12 cellular contexts compared by ENCODE assay signal in the genomic region with DNA sequence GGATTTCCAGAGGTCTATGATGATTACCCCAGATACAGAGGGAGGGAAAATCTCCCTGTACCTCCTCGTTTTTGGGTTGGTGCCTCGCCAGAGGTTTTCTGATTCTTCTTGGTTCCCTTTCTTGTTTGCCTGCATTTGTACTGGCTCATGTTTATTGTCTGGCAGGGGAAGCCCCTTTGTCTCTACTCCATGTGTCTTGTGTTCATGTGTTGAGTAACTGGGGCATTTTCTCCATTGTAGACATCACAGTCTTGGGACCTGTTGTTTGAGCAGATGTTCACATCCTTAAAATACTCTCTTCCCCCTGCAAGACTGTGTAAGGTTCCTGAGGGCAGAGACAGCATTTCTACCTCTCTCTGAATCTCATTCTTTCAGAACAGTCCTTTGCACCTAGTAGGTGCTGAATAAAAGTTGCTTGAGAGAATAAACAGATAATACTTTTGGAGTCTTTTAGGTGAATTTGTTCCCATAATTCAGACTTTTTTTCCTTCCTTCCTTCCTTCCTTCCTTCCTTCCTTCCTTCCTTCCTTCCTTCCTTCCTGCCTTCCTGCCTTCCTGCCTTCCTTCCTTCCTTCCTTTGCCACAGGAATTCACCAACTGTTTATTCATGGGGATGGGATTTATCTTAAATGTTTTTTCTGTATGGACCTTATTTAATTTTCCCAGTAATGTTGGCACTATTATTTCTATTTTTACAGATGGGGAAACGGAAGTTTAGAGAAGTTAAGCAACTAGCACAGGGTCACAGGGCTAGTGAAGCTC. TPM values are rescaled to one million over a fixed set of nuclear protein-coding genes. Genes with fewer than 3 reads are reported as not detected.
DNase-seq lines count a peak whose midpoint lies in the region; ATAC-seq and TF ChIP-seq lines count a peak whose summit lies in the region.
"Had no signal": no experiment of that assay in that cellular context is flagged by ENCODE, and none has a peak within 500 bp of the region (broad histone marks: within the 10 kb centered on the region; RNA-seq: fewer than 3 reads in every experiment).

No MANE protein-coding gene starts in this region.

- H3K4me1 Mint-ChIP-seq in central memory CD8-positive, alpha-beta T cell, result no peaks in the 10 kb centered on the region
- H3K4me1 Mint-ChIP-seq in CD8-positive, alpha-beta T cell (ENCODE audit: low read depth), result no peaks in the 10 kb centered on the region

- CTCF ChIA-PET in CD8-positive, alpha-beta T cell (lab: Charles Lee), result no interaction called here

- peaks cover 44% of the 10 kb centered on the region for H3K4me1 ChIP-seq in upper lobe of right lung
- no peaks in the 10 kb centered on the region for H3K4me1 ChIP-seq in CD8-positive, alpha-beta T cell (ENCODE audit: insufficient read depth, low read length)

- H3K27ac ChIP-seq in upper lobe of right lung, result no peak overlapping the region
- H3K27ac ChIP-seq in CD8-positive, alpha-beta T cell (ENCODE audit: low read depth, low read length), result no peak overlapping the region

- no peak overlapping the region for H3K4me3 ChIP-seq in upper lobe of right lung
- H3K4me3 ChIP-seq in CD8-positive, alpha-beta T cell (ENCODE audit: low read depth, low read length), result no peak overlapping the region

- POLR2A ChIA-PET in CD8-positive, alpha-beta T cell (lab: Charles Lee), result no interaction called here

- no peak overlapping the region for H3K4me3 Mint-ChIP-seq in central memory CD8-positive, alpha-beta T cell
- no peak overlapping the region for H3K4me3 Mint-ChIP-seq in CD8-positive, alpha-beta T cell
- H3K4me3 Mint-ChIP-seq: HFFc6 had no signal

- H3K36me3 ChIP-seq in upper lobe of right lung, result no peaks in the 10 kb centered on the region
- no peaks in the 10 kb centered on the region for H3K36me3 ChIP-seq in CD8-positive, alpha-beta T cell (ENCODE audit: insufficient read depth, low read length)

- no peaks in the 10 kb centered on the region for H3K36me3 Mint-ChIP-seq in central memory CD8-positive, alpha-beta T cell (ENCODE audit: insufficient read depth)
- H3K36me3 Mint-ChIP-seq in CD8-positive, alpha-beta T cell, result no peaks in the 10 kb centered on the region
- no peaks in the 10 kb centered on the region for H3K36me3 Mint-ChIP-seq in activated naive CD4-positive, alpha-beta T cell treated with anti-CD3 and anti-CD28 coated beads, Interleukin-2, amount 50 U/mL, for 72 hours

- DNase-seq in left ventricle myocardium superior (no peak), Right ventricle myocardium inferior (ENCODE audit: missing footprints) (no peak), upper lobe of right lung (no peak)
- no peak for DNase-seq in central memory CD8-positive, alpha-beta T cell (ENCODE audit: low spot score in 2 of 2)
- DNase-seq in CD8-positive, alpha-beta T cell, result no peak
- DNase-seq in activated naive CD4-positive, alpha-beta T cell treated with anti-CD3 and anti-CD28 coated beads, Interleukin-2, amount 50 U/mL, for 72 hours (ENCODE audit: low spot score in 2 of 2), result no peak
- DNase-seq: activated CD4-positive, alpha-beta T cell treated with anti-CD3 and anti-CD28 coated beads for 1 hour; activated naive CD4-positive, alpha-beta T cell treated with anti-CD3 and anti-CD28 coated beads, Interleukin-2, amount 50 U/mL, for 16 hours; HFFc6; islet precursor cell had no signal

- intact Hi-C loops in left ventricle myocardium superior (cut with micrococcal nuclease) (loop anchor here (10.0 kb wide), 1 partner anchor 47 kb away; no protein-coding TSS in a partner anchor), Right ventricle myocardium inferior (cut with DNase I) (no loop called here), upper lobe of right lung (cut with DNase I) (no loop called here)
- intact Hi-C loops in CD8-positive, alpha-beta T cell (cut with DNase I, micrococcal nuclease), result loop anchor here in 1 of 2 experiments (10.0 kb wide), 1 partner anchor 167 kb away; no protein-coding TSS in a partner anchor

- H3K27ac Mint-ChIP-seq in central memory CD8-positive, alpha-beta T cell (ENCODE audit: low read depth), result peak overlapping the region; percentile 47
- no peak overlapping the region for H3K27ac Mint-ChIP-seq in CD8-positive, alpha-beta T cell
- H3K27ac Mint-ChIP-seq in activated naive CD4-positive, alpha-beta T cell treated with anti-CD3 and anti-CD28 coated beads, Interleukin-2, amount 50 U/mL, for 72 hours, result no peak overlapping the region
- H3K27ac Mint-ChIP-seq: HFFc6 had no signal

- H3K27me3 ChIP-seq in upper lobe of right lung, result no peaks in the 10 kb centered on the region
- no peaks in the 10 kb centered on the region for H3K27me3 ChIP-seq in CD8-positive, alpha-beta T cell (ENCODE audit: insufficient read depth, low read length)

- TF ChIP-seq CTCF in upper lobe of right lung (IDR thresholded peaks at IDR 0.05), result no peak
- TF ChIP-seq CTCF in CD8-positive, alpha-beta T cell (IDR thresholded peaks at IDR 0.05), result no peak

- H3K9me3 ChIP-seq in upper lobe of right lung, result no peaks in the 10 kb centered on the region
- H3K9me3 ChIP-seq in CD8-positive, alpha-beta T cell (ENCODE audit: low read length), result no peaks in the 10 kb centered on the region

- peaks cover 6% of the 10 kb centered on the region for H3K9me3 Mint-ChIP-seq in central memory CD8-positive, alpha-beta T cell
- no peaks in the 10 kb centered on the region for H3K9me3 Mint-ChIP-seq in CD8-positive, alpha-beta T cell
- H3K9me3 Mint-ChIP-seq in activated naive CD4-positive, alpha-beta T cell treated with anti-CD3 and anti-CD28 coated beads, Interleukin-2, amount 50 U/mL, for 72 hours, result no peaks in the 10 kb centered on the region
- H3K9me3 Mint-ChIP-seq: HFFc6 had no signal

- peak; percentile 10 for ATAC-seq in left ventricle myocardium superior
- ATAC-seq in Right ventricle myocardium inferior, result no peak
- ATAC-seq in HG03108 (IDR thresholded peaks at IDR 0.05; ENCODE audit: unreplicated experiment), result peak; percentile 48
- ATAC-seq in central memory CD8-positive, alpha-beta T cell (replicated peaks; ENCODE audit: extremely low read depth, poor library complexity, severe bottlenecking), result no peak
- peak; percentile 78 for ATAC-seq in upper lobe of right lung
- no peak for ATAC-seq in CD8-positive, alpha-beta T cell
- ATAC-seq in GM21528 (IDR thresholded peaks at IDR 0.05; ENCODE audit: low FRiP score, unreplicated experiment), result no peak
- no peak for ATAC-seq in activated naive CD4-positive, alpha-beta T cell treated with anti-CD3 and anti-CD28 coated beads, Interleukin-2, amount 50 U/mL, for 72 hours

- no peaks in the 10 kb centered on the region for H3K27me3 Mint-ChIP-seq in central memory CD8-positive, alpha-beta T cell
- H3K27me3 Mint-ChIP-seq in CD8-positive, alpha-beta T cell (ENCODE audit: low read depth), result no peaks in the 10 kb centered on the region

RNA-seq across cellular contexts. Expression of a gene that starts 25.2 kb away (rescaled TPM):
- 23.9 TPM for total RNA-seq in left ventricle myocardium superior
- total RNA-seq in Right ventricle myocardium inferior, result 26.3 TPM
- 47.2 TPM for total RNA-seq in upper lobe of right lung
- total RNA-seq in CD8-positive, alpha-beta T cell, result under 1 TPM; 0.19 TPM
- under 1 TPM; 0.05 to 0.80 TPM for total RNA-seq in activated naive CD4-positive, alpha-beta T cell treated with anti-CD3 and anti-CD28 coated beads, Interleukin-2, amount 50 U/mL, for 72 hours

Comparison
In these comparisons a context has a peak if more than half of its experiments do, and no peak if none do; other contexts are left out.
1. ATAC-seq: peak in left ventricle myocardium superior (single experiment), HG03108 (single experiment) and upper lobe of right lung (single experiment); none in Right ventricle myocardium inferior (single experiment), central memory CD8-positive, alpha-beta T cell (single experiment), CD8-positive, alpha-beta T cell (single experiment), GM21528 (single experiment) and activated naive CD4-positive, alpha-beta T cell treated with anti-CD3 and anti-CD28 coated beads, Interleukin-2, amount 50 U/mL, for 72 hours (0 of 2).
2. RNA of a gene that starts 25.2 kb away (total RNA-seq): 47.2 TPM in upper lobe of right lung (single experiment), 26.3 TPM in Right ventricle myocardium inferior (single experiment) and 23.9 TPM in left ventricle myocardium superior (single experiment); 0.05 to 0.80 TPM in activated naive CD4-positive, alpha-beta T cell treated with anti-CD3 and anti-CD28 coated beads, Interleukin-2, amount 50 U/mL, for 72 hours and 0.19 TPM in CD8-positive, alpha-beta T cell; every median in the first group is over 10 times any median in the second.